ENCODE assay signal across 1 cellular context in the genomic region with DNA sequence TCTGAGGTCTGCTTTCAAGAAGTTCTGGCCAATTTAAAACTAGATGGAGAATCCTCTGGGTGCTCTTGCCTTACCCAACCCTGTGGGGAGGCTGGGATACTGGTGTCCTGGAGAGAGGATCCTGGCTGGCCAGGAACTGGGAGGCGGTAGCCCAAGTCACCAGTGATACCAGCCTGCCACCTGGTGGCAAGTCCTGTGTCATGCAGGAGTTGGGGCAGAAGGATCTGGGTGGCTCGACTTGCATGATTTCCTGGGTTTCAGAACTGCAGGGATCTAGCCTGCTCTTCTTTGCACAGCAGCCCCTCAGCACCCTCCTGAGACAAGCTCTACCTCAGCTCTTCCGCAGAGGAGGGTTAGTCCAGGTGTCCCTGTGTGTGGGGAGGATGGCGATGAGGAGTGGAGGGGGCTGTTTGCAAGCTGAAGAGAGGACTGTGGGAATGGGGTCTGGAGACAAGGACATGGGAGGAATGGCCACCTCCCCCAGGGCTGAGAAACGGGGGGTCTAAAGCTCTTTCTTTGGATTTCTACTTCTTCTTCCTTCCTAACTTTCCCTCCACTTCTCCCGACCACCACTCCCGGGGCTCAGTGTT.
A peak's percentile ranks its signal among the peaks of the same experiment; 100 is the strongest.
TF ChIP-seq lines count a peak whose summit lies in the region.

No MANE protein-coding gene starts in this region.

TF ChIP-seq in IMR-90, 13 proteins besides CTCF, POLR2A, EP300 and RAD21:
- no peak for TF ChIP-seq RCOR1 (IDR thresholded peaks at IDR 0.05; ENCODE audit: insufficient replicate concordance, low read length)
- TF ChIP-seq FOS (IDR thresholded peaks at IDR 0.05; ENCODE audit: low read depth, low read length) = no peak
- TF ChIP-seq, protein P1, sequence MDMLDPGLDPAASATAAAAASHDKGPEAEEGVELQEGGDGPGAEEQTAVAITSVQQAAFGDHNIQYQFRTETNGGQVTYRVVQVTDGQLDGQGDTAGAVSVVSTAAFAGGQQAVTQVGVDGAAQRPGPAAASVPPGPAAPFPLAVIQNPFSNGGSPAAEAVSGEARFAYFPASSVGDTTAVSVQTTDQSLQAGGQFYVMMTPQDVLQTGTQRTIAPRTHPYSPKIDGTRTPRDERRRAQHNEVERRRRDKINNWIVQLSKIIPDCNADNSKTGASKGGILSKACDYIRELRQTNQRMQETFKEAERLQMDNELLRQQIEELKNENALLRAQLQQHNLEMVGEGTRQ (IDR thresholded peaks at IDR 0.05; ENCODE audit: low read depth, low read length) = no peak
- TF ChIP-seq SMC3 (IDR thresholded peaks at IDR 0.05; ENCODE audit: low read depth, low read length) = peak; percentile 80
